In genomic region chr7:7745966-7746365, GRCh38 we compare ENCODE assay signal across 22 cellular contexts.
"Had no signal": no experiment of that assay in that cellular context is flagged by ENCODE, and none has a peak within 500 bp of the region (broad histone marks: within the 10 kb centered on the region; RNA-seq: fewer than 3 reads in every experiment).

No MANE protein-coding gene starts in this region.

- H3K27ac Mint-ChIP-seq: activated CD4-positive, alpha-beta T cell treated with anti-CD3 and anti-CD28 coated beads, Interleukin-2, amount 10 ng/mL, durations not matched to agents 24 days and 14 days; activated CD8-positive, alpha-beta memory T cell treated with anti-CD3 and anti-CD28 coated beads, Interleukin-2, amount 10 ng/mL, durations not matched to agents 7 days and 5 days; activated CD8-positive, alpha-beta T cell treated with anti-CD3 and anti-CD28 coated beads for 36 hours; activated naive CD8-positive, alpha-beta T cell treated with anti-CD3 and anti-CD28 coated beads, Interleukin-2, amount 50 U/mL, for 24 hours; nephron; stimulated activated effector memory CD8-positive, alpha-beta T cell treated with anti-CD3 and anti-CD28 coated beads, Interleukin-12 subunit alpha, Interleukin-12 subunit beta, amount 100 ng/mL, for 72 hours had no signal

- H3K27ac ChIP-seq: epithelial cell of prostate, left lung, parathyroid adenoma, right lobe of liver, skin epidermis, testis, uterus had no signal

- H3K9me3 Mint-ChIP-seq: activated CD4-positive, alpha-beta T cell treated with anti-CD3 and anti-CD28 coated beads, Interleukin-2, amount 10 ng/mL, durations not matched to agents 24 days and 14 days; activated CD8-positive, alpha-beta T cell treated with anti-CD3 and anti-CD28 coated beads for 36 hours; activated naive CD8-positive, alpha-beta T cell treated with anti-CD3 and anti-CD28 coated beads, Interleukin-2, amount 50 U/mL, for 24 hours; nephron; stimulated activated effector memory CD8-positive, alpha-beta T cell treated with anti-CD3 and anti-CD28 coated beads, Interleukin-12 subunit alpha, Interleukin-12 subunit beta, amount 100 ng/mL, for 72 hours had no signal

- H3K4me3 Mint-ChIP-seq: activated CD4-positive, alpha-beta T cell treated with anti-CD3 and anti-CD28 coated beads, Interleukin-2, amount 10 ng/mL, durations not matched to agents 24 days and 14 days; activated CD8-positive, alpha-beta memory T cell treated with anti-CD3 and anti-CD28 coated beads, Interleukin-2, amount 10 ng/mL, durations not matched to agents 7 days and 5 days; activated CD8-positive, alpha-beta T cell treated with anti-CD3 and anti-CD28 coated beads for 36 hours; activated naive CD8-positive, alpha-beta T cell treated with anti-CD3 and anti-CD28 coated beads, Interleukin-2, amount 50 U/mL, for 24 hours; nephron; stimulated activated effector memory CD8-positive, alpha-beta T cell treated with anti-CD3 and anti-CD28 coated beads, Interleukin-12 subunit alpha, Interleukin-12 subunit beta, amount 100 ng/mL, for 72 hours had no signal

- H3K36me3 Mint-ChIP-seq: activated CD8-positive, alpha-beta memory T cell treated with anti-CD3 and anti-CD28 coated beads, Interleukin-2, amount 10 ng/mL, durations not matched to agents 7 days and 5 days; stimulated activated effector memory CD8-positive, alpha-beta T cell treated with anti-CD3 and anti-CD28 coated beads, Interleukin-12 subunit alpha, Interleukin-12 subunit beta, amount 100 ng/mL, for 72 hours had no signal

- H3K27me3 Mint-ChIP-seq: activated CD4-positive, alpha-beta T cell treated with anti-CD3 and anti-CD28 coated beads, Interleukin-2, amount 10 ng/mL, durations not matched to agents 24 days and 14 days; activated CD8-positive, alpha-beta memory T cell treated with anti-CD3 and anti-CD28 coated beads, Interleukin-2, amount 10 ng/mL, durations not matched to agents 7 days and 5 days; activated CD8-positive, alpha-beta T cell treated with anti-CD3 and anti-CD28 coated beads for 36 hours; activated naive CD8-positive, alpha-beta T cell treated with anti-CD3 and anti-CD28 coated beads, Interleukin-2, amount 50 U/mL, for 24 hours had no signal

- H3K9me3 ChIP-seq: left lung, right lobe of liver, testis, uterus had no signal

- H3K4me1 ChIP-seq: left lung, right lobe of liver, testis, uterus had no signal

- H3K9ac ChIP-seq: parathyroid adenoma had no signal

- H2AFZ ChIP-seq: parathyroid adenoma had no signal

- H3K79me2 ChIP-seq: parathyroid adenoma had no signal

- DNase-seq: activated CD4-positive, alpha-beta T cell treated with anti-CD3 and anti-CD28 coated beads, Interleukin-2, amount 10 ng/mL, durations not matched to agents 24 days and 14 days; activated CD8-positive, alpha-beta memory T cell treated with anti-CD3 and anti-CD28 coated beads, Interleukin-2, amount 10 ng/mL, durations not matched to agents 7 days and 5 days; activated CD8-positive, alpha-beta T cell treated with anti-CD3 and anti-CD28 coated beads for 36 hours; activated gamma-delta T cell; activated naive CD4-positive, alpha-beta T cell treated with anti-CD3 and anti-CD28 coated beads, Interleukin-2, amount 50 U/mL, for 16 hours; activated naive CD8-positive, alpha-beta T cell treated with anti-CD3 and anti-CD28 coated beads, Interleukin-2, amount 50 U/mL, for 24 hours; activated T-cell treated with anti-CD3 and anti-CD28 coated beads for 4 hours; foreskin fibroblast; kidney; left lung; midbrain; right lobe of liver; stimulated activated CD4-positive, alpha-beta T cell treated with anti-CD3 and anti-CD28 coated beads, Interleukin-2, amount 100 ng/mL, for 24 hours; T-helper 9 cell; testis; trophoblast cell; uterus had no signal

- H3K4me1 Mint-ChIP-seq: nephron; stimulated activated effector memory CD8-positive, alpha-beta T cell treated with anti-CD3 and anti-CD28 coated beads, Interleukin-12 subunit alpha, Interleukin-12 subunit beta, amount 100 ng/mL, for 72 hours had no signal

- H3K36me3 ChIP-seq: left lung, right lobe of liver, uterus had no signal

- H3K4me3 ChIP-seq: left lung, right lobe of liver, skin epidermis, testis, uterus had no signal

- H3K27me3 ChIP-seq: left lung, right lobe of liver, testis, uterus had no signal

- ATAC-seq: activated CD8-positive, alpha-beta memory T cell treated with anti-CD3 and anti-CD28 coated beads, Interleukin-2, amount 10 ng/mL, durations not matched to agents 7 days and 5 days; activated CD8-positive, alpha-beta T cell treated with anti-CD3 and anti-CD28 coated beads for 36 hours; activated naive CD8-positive, alpha-beta T cell treated with anti-CD3 and anti-CD28 coated beads, Interleukin-2, amount 50 U/mL, for 24 hours; right lobe of liver; stimulated activated effector memory CD8-positive, alpha-beta T cell treated with anti-CD3 and anti-CD28 coated beads, Interleukin-12 subunit alpha, Interleukin-12 subunit beta, amount 100 ng/mL, for 72 hours had no signal

- FAIRE-seq: kidney had no signal
